16 cellular contexts compared by ENCODE assay signal in genomic region chr5:53006920-53007890, GRCh38. TPM values are rescaled to one million over a fixed set of nuclear protein-coding genes. Genes with fewer than 3 reads are reported as not detected.
DNase-seq lines count a peak whose midpoint lies in the region; FAIRE-seq and TF ChIP-seq lines count a peak whose summit lies in the region.
"Had no signal": no experiment of that assay in that cellular context is flagged by ENCODE, and none has a peak within 500 bp of the region (broad histone marks: within the 10 kb centered on the region; RNA-seq: fewer than 3 reads in every experiment).

No MANE protein-coding gene starts in this region.

- peak; percentile 54 for FAIRE-seq in GM19239 (lab: Jason Lieb, UNC)

- peaks cover 61% of the 10 kb centered on the region for H3K4me1 ChIP-seq in ACC112 (ENCODE audit: control insufficient read depth, insufficient read depth, low read length, unreplicated experiment)
- no peaks in the 10 kb centered on the region for H3K4me1 ChIP-seq in testis

- no peaks in the 10 kb centered on the region for H3K27me3 ChIP-seq in ACC112 (ENCODE audit: insufficient read depth, low read length)
- H3K27me3 ChIP-seq in testis: no peaks in the 10 kb centered on the region
- H3K27me3 ChIP-seq: BLaER1 treated with 17β-estradiol and CSF1 and Interleukin-3, amounts not matched to agents 10 nM and 100 nM; left lung; MG63 had no signal

- peaks cover 12% of the 10 kb centered on the region for H3K79me2 ChIP-seq in ACC112 (ENCODE audit: control insufficient read depth, insufficient read depth, low read length, unreplicated experiment)

- H3K9me3 ChIP-seq in testis: no peaks in the 10 kb centered on the region
- H3K9me3 ChIP-seq: BLaER1 treated with 17β-estradiol and CSF1 and Interleukin-3, amounts not matched to agents 10 nM and 100 nM; left lung; MG63 had no signal

- peak overlapping the region; percentile 11 for H2AFZ ChIP-seq in ACC112 (ENCODE audit: low read length, unreplicated experiment)

- no peak for TF ChIP-seq CTCF in epithelial cell of esophagus (IDR thresholded peaks at IDR 0.05; ENCODE audit: insufficient read depth, low read depth, low read length, missing control alignments)
- TF ChIP-seq CTCF in testis (IDR thresholded peaks at IDR 0.05): no peak

- TF ChIP-seq POLR2A in testis (IDR thresholded peaks at IDR 0.05): no peak

- peaks cover 8% of the 10 kb centered on the region for H3K36me3 Mint-ChIP-seq in T-helper 1 cell treated with Interleukin-12 subunit alpha and Interleukin-12 subunit beta and Interleukin-4 antibody, amounts not matched to agents 30 μg/mL and 1 μg/mL, for 36 hours (ENCODE audit: low read depth)
- H3K36me3 Mint-ChIP-seq: naive B cell had no signal

- WGBS in testis, 2 donors: 61 to 67% methylated on average over 4 of the region's 4 CpGs

- intact Hi-C loops in testis (cut with DNase I; ENCODE audit: low total_unique reads): no loop called here

- no peaks in the 10 kb centered on the region for H3K27me3 Mint-ChIP-seq in T-helper 1 cell treated with Interleukin-12 subunit alpha and Interleukin-12 subunit beta and Interleukin-4 antibody, amounts not matched to agents 30 μg/mL and 1 μg/mL, for 36 hours (ENCODE audit: low read depth)
- H3K27me3 Mint-ChIP-seq: progenitor cell of endocrine pancreas had no signal

- H3K4me3 ChIP-seq in ACC112 (ENCODE audit: low read depth, low read length) (peak overlapping the region; percentile 33; the same call in 1 of the 2 replicates), epithelial cell of esophagus (ENCODE audit: low read length) (no peak overlapping the region), testis (no peak overlapping the region)
- H3K4me3 ChIP-seq: BLaER1 treated with 17β-estradiol and CSF1 and Interleukin-3, amounts not matched to agents 10 nM and 100 nM; left lung; MG63 had no signal

- no peaks in the 10 kb centered on the region for H3K9me3 Mint-ChIP-seq in T-helper 1 cell treated with Interleukin-12 subunit alpha and Interleukin-12 subunit beta and Interleukin-4 antibody, amounts not matched to agents 30 μg/mL and 1 μg/mL, for 36 hours

- peak overlapping the region; percentile 2 for H3K4me3 Mint-ChIP-seq in T-helper 1 cell treated with Interleukin-12 subunit alpha and Interleukin-12 subunit beta and Interleukin-4 antibody, amounts not matched to agents 30 μg/mL and 1 μg/mL, for 36 hours
- H3K4me3 Mint-ChIP-seq: activated CD8-positive, alpha-beta T cell treated with anti-CD3 and anti-CD28 coated beads, Interleukin-2, amount 10 ng/mL, durations not matched to agents 7 days and 5 days; naive B cell had no signal

- H3K27ac ChIP-seq in ACC112 (ENCODE audit: low read depth, low read length) (peak overlapping the region; percentile 60), testis (no peak overlapping the region)

- H3K36me3 ChIP-seq in ACC112 (ENCODE audit: insufficient read depth, low read length) (no peaks in the 10 kb centered on the region), testis (ENCODE audit: low read depth, missing control alignments) (no peaks in the 10 kb centered on the region)
- H3K36me3 ChIP-seq: MG63 had no signal

- peaks cover 67% of the 10 kb centered on the region for H3K4me1 Mint-ChIP-seq in T-helper 1 cell treated with Interleukin-12 subunit alpha and Interleukin-12 subunit beta and Interleukin-4 antibody, amounts not matched to agents 30 μg/mL and 1 μg/mL, for 36 hours (ENCODE audit: low read depth)
- H3K4me1 Mint-ChIP-seq: naive B cell had no signal

- peak overlapping the region; percentile 37 for H3K27ac Mint-ChIP-seq in T-helper 1 cell treated with Interleukin-12 subunit alpha and Interleukin-12 subunit beta and Interleukin-4 antibody, amounts not matched to agents 30 μg/mL and 1 μg/mL, for 36 hours
- H3K27ac Mint-ChIP-seq: progenitor cell of endocrine pancreas had no signal

- DNase-seq in GM19239 (ENCODE audit: insufficient read length, low spot score) (no peak), epithelial cell of esophagus (ENCODE audit: low read depth) (peak; percentile 82), GOT3 (lab: John Stamatoyannopoulos, UW) (no peak), NCI-H748 (lab: John Stamatoyannopoulos, UW; ENCODE audit: unreplicated experiment) (no peak), NCI-H146 (lab: John Stamatoyannopoulos, UW) (no peak), testis (no peak)
- DNase-seq: activated CD8-positive, alpha-beta T cell treated with anti-CD3 and anti-CD28 coated beads, Interleukin-2, amount 10 ng/mL, durations not matched to agents 7 days and 5 days; DMS79 treated with DMSO at 0.1 percent for 48 hours; left lung; MG63; naive B cell; NCI-H69 had no signal

RNA-seq across cellular contexts. Expression of gene ITGA2, which starts 18.1 kb away (rescaled TPM):
- total RNA-seq in testis: 1 to 10 TPM; 1.0 to 1.7 TPM
- 0.90 TPM for polyA plus RNA-seq in testis (ENCODE audit: insufficient read depth, low read depth, low replicate concordance)
